ENCODE assay signal across 2 cellular contexts in genomic region chr16:2235695-2236361, GRCh38.
TF ChIP-seq lines count a peak whose summit lies in the region.

No MANE protein-coding gene starts in this region.

TF ChIP-seq in SK-N-SH treated with all-trans-retinoic acid at 6 μM for 48 hours, 23 proteins besides CTCF, POLR2A, EP300 and RAD21 (continued from another document):
- TF ChIP-seq, protein P1, sequence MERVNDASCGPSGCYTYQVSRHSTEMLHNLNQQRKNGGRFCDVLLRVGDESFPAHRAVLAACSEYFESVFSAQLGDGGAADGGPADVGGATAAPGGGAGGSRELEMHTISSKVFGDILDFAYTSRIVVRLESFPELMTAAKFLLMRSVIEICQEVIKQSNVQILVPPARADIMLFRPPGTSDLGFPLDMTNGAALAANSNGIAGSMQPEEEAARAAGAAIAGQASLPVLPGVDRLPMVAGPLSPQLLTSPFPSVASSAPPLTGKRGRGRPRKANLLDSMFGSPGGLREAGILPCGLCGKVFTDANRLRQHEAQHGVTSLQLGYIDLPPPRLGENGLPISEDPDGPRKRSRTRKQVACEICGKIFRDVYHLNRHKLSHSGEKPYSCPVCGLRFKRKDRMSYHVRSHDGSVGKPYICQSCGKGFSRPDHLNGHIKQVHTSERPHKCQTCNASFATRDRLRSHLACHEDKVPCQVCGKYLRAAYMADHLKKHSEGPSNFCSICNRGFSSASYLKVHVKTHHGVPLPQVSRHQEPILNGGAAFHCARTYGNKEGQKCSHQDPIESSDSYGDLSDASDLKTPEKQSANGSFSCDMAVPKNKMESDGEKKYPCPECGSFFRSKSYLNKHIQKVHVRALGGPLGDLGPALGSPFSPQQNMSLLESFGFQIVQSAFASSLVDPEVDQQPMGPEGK (CRISPR knock-in tag; IDR thresholded peaks at IDR 0.05; ENCODE audit: borderline replicate concordance): no peak
- no peak for TF ChIP-seq CSDC2 (CRISPR knock-in tag; IDR thresholded peaks at IDR 0.05)
- no peak for TF ChIP-seq PPARA (CRISPR knock-in tag; IDR thresholded peaks at IDR 0.05; ENCODE audit: borderline replicate concordance)
- TF ChIP-seq, protein P2, sequence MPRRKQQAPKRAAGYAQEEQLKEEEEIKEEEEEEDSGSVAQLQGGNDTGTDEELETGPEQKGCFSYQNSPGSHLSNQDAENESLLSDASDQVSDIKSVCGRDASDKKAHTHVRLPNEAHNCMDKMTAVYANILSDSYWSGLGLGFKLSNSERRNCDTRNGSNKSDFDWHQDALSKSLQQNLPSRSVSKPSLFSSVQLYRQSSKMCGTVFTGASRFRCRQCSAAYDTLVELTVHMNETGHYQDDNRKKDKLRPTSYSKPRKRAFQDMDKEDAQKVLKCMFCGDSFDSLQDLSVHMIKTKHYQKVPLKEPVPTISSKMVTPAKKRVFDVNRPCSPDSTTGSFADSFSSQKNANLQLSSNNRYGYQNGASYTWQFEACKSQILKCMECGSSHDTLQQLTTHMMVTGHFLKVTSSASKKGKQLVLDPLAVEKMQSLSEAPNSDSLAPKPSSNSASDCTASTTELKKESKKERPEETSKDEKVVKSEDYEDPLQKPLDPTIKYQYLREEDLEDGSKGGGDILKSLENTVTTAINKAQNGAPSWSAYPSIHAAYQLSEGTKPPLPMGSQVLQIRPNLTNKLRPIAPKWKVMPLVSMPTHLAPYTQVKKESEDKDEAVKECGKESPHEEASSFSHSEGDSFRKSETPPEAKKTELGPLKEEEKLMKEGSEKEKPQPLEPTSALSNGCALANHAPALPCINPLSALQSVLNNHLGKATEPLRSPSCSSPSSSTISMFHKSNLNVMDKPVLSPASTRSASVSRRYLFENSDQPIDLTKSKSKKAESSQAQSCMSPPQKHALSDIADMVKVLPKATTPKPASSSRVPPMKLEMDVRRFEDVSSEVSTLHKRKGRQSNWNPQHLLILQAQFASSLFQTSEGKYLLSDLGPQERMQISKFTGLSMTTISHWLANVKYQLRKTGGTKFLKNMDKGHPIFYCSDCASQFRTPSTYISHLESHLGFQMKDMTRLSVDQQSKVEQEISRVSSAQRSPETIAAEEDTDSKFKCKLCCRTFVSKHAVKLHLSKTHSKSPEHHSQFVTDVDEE (CRISPR knock-in tag; IDR thresholded peaks at IDR 0.05): no peak
- TF ChIP-seq ARNTL (CRISPR knock-in tag; IDR thresholded peaks at IDR 0.05; ENCODE audit: borderline replicate concordance, low read depth): no peak
- no peak for TF ChIP-seq ZC3H10 (CRISPR knock-in tag; IDR thresholded peaks at IDR 0.05)
- TF ChIP-seq BACH2 (CRISPR knock-in tag; IDR thresholded peaks at IDR 0.05; ENCODE audit: borderline replicate concordance): no peak
- no peak for TF ChIP-seq TOX (CRISPR knock-in tag; IDR thresholded peaks at IDR 0.05; ENCODE audit: borderline replicate concordance)
- TF ChIP-seq GLIS3 (CRISPR knock-in tag; IDR thresholded peaks at IDR 0.05): no peak
- TF ChIP-seq ISL1 (CRISPR knock-in tag; IDR thresholded peaks at IDR 0.05): no peak

TF ChIP-seq in SK-N-SH, 30 proteins besides CTCF, POLR2A, EP300 and RAD21 (continued from another document):
- TF ChIP-seq, protein P3, sequence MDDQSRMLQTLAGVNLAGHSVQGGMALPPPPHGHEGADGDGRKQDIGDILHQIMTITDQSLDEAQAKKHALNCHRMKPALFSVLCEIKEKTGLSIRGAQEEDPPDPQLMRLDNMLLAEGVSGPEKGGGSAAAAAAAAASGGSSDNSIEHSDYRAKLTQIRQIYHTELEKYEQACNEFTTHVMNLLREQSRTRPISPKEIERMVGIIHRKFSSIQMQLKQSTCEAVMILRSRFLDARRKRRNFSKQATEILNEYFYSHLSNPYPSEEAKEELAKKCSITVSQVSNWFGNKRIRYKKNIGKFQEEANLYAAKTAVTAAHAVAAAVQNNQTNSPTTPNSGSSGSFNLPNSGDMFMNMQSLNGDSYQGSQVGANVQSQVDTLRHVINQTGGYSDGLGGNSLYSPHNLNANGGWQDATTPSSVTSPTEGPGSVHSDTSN (IDR thresholded peaks at IDR 0.05): no peak
- TF ChIP-seq GATA2 (CRISPR knock-in tag; IDR thresholded peaks at IDR 0.05) (no peak), EZH2phosphoT487 (IDR thresholded peaks at IDR 0.05; ENCODE audit: borderline replicate concordance, low read depth) (no peak), ELF1 (IDR thresholded peaks at IDR 0.05) (no peak), CHD2 (IDR thresholded peaks at IDR 0.05; ENCODE audit: low read length, partially characterized antibody) (no peak), NRF1 (IDR thresholded peaks at IDR 0.05; ENCODE audit: low read depth, low read length) (no peak), REST (IDR thresholded peaks at IDR 0.05; ENCODE audit: low read depth, low read length) (no peak), MEF2A (IDR thresholded peaks at IDR 0.05; ENCODE audit: borderline replicate concordance, low read depth) (no peak), MXI1 (IDR thresholded peaks at IDR 0.05; ENCODE audit: low read depth, low read length) (no peak), RXRA (IDR thresholded peaks at IDR 0.05; ENCODE audit: borderline replicate concordance, low read depth) (no peak), FOSL2 (IDR thresholded peaks at IDR 0.05; ENCODE audit: borderline replicate concordance, low read depth) (no peak), RCOR1 (IDR thresholded peaks at IDR 0.05; ENCODE audit: low read length) (no peak), IRF3 (IDR thresholded peaks at IDR 0.05; ENCODE audit: low read depth, low read length) (no peak), TEAD4 (IDR thresholded peaks at IDR 0.05; ENCODE audit: borderline replicate concordance, insufficient read depth) (no peak)
